Comparison of ENCODE assay signal across 8 cellular contexts in the genomic region with DNA sequence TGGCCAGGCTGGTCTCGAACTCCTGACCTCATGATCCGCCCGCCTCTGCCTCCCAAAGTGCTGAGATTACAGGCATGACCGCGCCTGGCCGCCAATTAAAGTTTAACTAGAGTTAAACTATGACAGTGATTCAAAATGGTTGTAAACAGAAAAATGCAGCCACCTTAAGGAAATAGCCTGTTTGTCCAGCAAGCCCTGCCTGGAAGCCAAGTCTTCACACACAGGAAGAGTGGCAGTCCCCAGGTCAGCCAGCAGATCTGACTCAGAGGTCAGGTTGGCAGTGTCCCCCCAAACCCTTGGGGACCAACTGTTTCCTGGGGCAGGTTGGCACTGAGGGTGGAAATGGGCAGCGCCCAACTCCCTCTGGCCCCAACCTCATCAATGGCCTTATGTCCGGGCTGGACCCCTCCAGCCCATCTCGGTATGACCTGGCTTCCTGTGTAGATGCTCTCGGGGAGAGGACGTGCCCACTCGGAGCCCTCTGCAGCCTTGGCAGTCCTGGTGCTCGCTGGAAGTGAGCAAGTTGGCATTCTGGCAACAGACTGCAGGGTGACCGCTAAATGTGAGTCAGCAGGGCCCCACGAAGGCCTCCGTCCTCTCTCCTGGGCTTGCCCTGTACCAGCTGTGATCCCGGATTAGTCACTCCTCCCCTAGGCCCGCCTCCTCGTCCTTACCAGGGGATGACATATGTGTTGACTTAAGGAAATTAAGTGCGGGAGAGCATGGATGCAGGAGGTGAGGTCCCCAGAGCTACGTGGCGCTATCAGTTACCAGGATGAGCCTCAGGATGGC. TPM values are rescaled to one million over a fixed set of nuclear protein-coding genes. Genes with fewer than 3 reads are reported as not detected.
DNase-seq lines count a peak whose midpoint lies in the region; ATAC-seq, FAIRE-seq and TF ChIP-seq lines count a peak whose summit lies in the region.

No MANE protein-coding gene starts in this region.

- BruUV-seq in K562 (replicated peaks; lab: Mats Ljungman, UMichigan) = no TSS peak

- peak overlapping the region; percentile 91 for H3K4me3 Mint-ChIP-seq in T-helper 2 cell treated with Interferon-gamma antibody and Interleukin-4, amounts not matched to agents 5 μg/mL and 100 μg/mL, for 36 hours

- TF ChIP-seq RAD21 in K562 (CRISPR knock-in tag; conservative IDR thresholded peaks at IDR 0.05 in 1 of 2, IDR thresholded peaks at IDR 0.05 in 1 of 2) = no peak

- no peaks in the 10 kb centered on the region for H3K9me1 ChIP-seq in K562 (ENCODE audit: control insufficient read depth, insufficient read depth, low read length)

- H4K20me1 ChIP-seq in K562 (replicated peaks; ENCODE audit: control insufficient read depth, insufficient read depth, low read length) = no peaks in the 10 kb centered on the region

- ATAC-seq in HG02870 (IDR thresholded peaks at IDR 0.05; ENCODE audit: unreplicated experiment) (peak; percentile 66), K562 (peak; percentile 86)

- H3K4me1 ChIP-seq in K562 (replicated peaks in 1 of 2; ENCODE audit: control insufficient read depth in 2 of 2, insufficient read depth in 2 of 2, low read length in 2 of 2) = peaks cover 16 to 31% of the 10 kb centered on the region in 2 experiments; a peak in 4 of 5 replicates
- H3K4me1 ChIP-seq in rectal smooth muscle tissue (ENCODE audit: control insufficient read depth, insufficient read depth, low read length) = peaks cover 41% of the 10 kb centered on the region

- peaks cover 3% of the 10 kb centered on the region for H3K36me3 Mint-ChIP-seq in T-helper 2 cell treated with Interferon-gamma antibody and Interleukin-4, amounts not matched to agents 5 μg/mL and 100 μg/mL, for 36 hours (ENCODE audit: low read depth)

- H3K9ac ChIP-seq in K562 (ENCODE audit: insufficient read depth in 1 of 2, low read depth in 2 of 2, low read length in 2 of 2) (peak overlapping the region; percentile 55 to 91; a peak in 3 of 4 replicates), rectal smooth muscle tissue (ENCODE audit: low read length) (peak overlapping the region; percentile 80)

- H3K27me3 ChIP-seq in K562 (ENCODE audit: control insufficient read depth in 2 of 2, insufficient read depth in 2 of 2, low read length in 2 of 2) (no peaks in the 10 kb centered on the region), rectal smooth muscle tissue (ENCODE audit: control insufficient read depth, insufficient read depth, low read length) (no peaks in the 10 kb centered on the region)

- no peak for TF ChIP-seq EP300 in K562 (IDR thresholded peaks at IDR 0.05; ENCODE audit: low read length)

- POLR2A ChIA-PET in K562 (lab: Yijun Ruan, JAX) = interaction anchor here (0.6 to 6.0 kb wide), 9 partner anchors 10 to 1228 kb away, joined by 3 to 90 read pairs (median 4); partner anchors contain the start of genes GTPBP2, HSP90AB1 and SLC29A1

- no peaks in the 10 kb centered on the region for H3K27me3 Mint-ChIP-seq in T-helper 2 cell treated with Interferon-gamma antibody and Interleukin-4, amounts not matched to agents 5 μg/mL and 100 μg/mL, for 36 hours (ENCODE audit: low read depth)

- in situ Hi-C loops in K562 (cut with MboI) = loop anchor here (5.0 kb wide), 1 partner anchor 65 kb away; no protein-coding TSS in a partner anchor

- no peak for TF ChIP-seq POLR2A in K562 (conservative IDR thresholded peaks at IDR 0.05)

- peak overlapping the region; percentile 88 for H3K4me2 ChIP-seq in K562 (ENCODE audit: insufficient read depth, low read length)

- TF ChIP-seq CTCF in GM12864 (IDR thresholded peaks at IDR 0.05; ENCODE audit: low read depth, low read length, missing control alignments) (no peak), K562 (IDR thresholded peaks at IDR 0.05 in 2 of 3, conservative IDR thresholded peaks at IDR 0.05 in 1 of 3; ENCODE audit: insufficient read depth in 2 of 3, low read depth in 1 of 3, low read length in 3 of 3) (no peak)

- 39% methylated on average over 22 of the region's 22 CpGs for WGBS in K562 (ENCODE audit: insufficient coverage, low coverage, missing lambda C conversion rate)

- H3K36me3 ChIP-seq in K562 (ENCODE audit: control insufficient read depth, insufficient read depth, low read length) (peaks cover 29% of the 10 kb centered on the region; the same call in 2 of the 3 replicates), rectal smooth muscle tissue (ENCODE audit: control insufficient read depth, insufficient read depth, low read length) (peaks cover 4% of the 10 kb centered on the region)

- H3K27ac ChIP-seq in K562 (ENCODE audit: extremely low read depth, low read depth, low read length) = peak overlapping the region; percentile 79
- H3K27ac ChIP-seq in rectal smooth muscle tissue (ENCODE audit: low read depth, low read length) = peak overlapping the region; percentile 94

- intact Hi-C loops in K562 (cut with micrococcal nuclease) = loop anchor here (1.0 kb wide), 2 partner anchors 9 to 141 kb away; no protein-coding TSS in a partner anchor

- H3K4me1 Mint-ChIP-seq in T-helper 2 cell treated with Interferon-gamma antibody and Interleukin-4, amounts not matched to agents 5 μg/mL and 100 μg/mL, for 36 hours (ENCODE audit: low read depth) = peaks cover 10% of the 10 kb centered on the region

- peak overlapping the region; percentile 96 for H3K27ac Mint-ChIP-seq in T-helper 2 cell treated with Interferon-gamma antibody and Interleukin-4, amounts not matched to agents 5 μg/mL and 100 μg/mL, for 36 hours

- peak overlapping the region; percentile 94 for H2AFZ ChIP-seq in K562 (ENCODE audit: low read depth, low read length)

- H3K4me3 ChIP-seq in GM12864 (ENCODE audit: low read depth, low read length) (peak overlapping the region; percentile 55), K562 (peak overlapping the region; percentile 50), rectal smooth muscle tissue (ENCODE audit: low read length) (peak overlapping the region; percentile 73)

- DNase-seq in GM12864 (ENCODE audit: low read depth) (no peak), NCI-H1930 (lab: John Stamatoyannopoulos, UW) (peak; percentile 65 to 66), K562 (ENCODE audit: extremely low read depth in 1 of 4, low spot score in 3 of 4) (peak; percentile 79 to 90 (median 83)), hypothalamus (lab: John Stamatoyannopoulos, UW) (peak in 46 of 51 donors; percentile 21 to 92 (median 67)), GM19240 (ENCODE audit: insufficient read length, low spot score) (no peak)
- DNase-seq in T-helper 2 cell treated with Interferon-gamma antibody and Interleukin-4, amounts not matched to agents 5 μg/mL and 100 μg/mL, for 36 hours (ENCODE audit: low spot score) = peak; percentile 89

- H3K9me3 ChIP-seq in K562 (replicated peaks; ENCODE audit: control insufficient read depth, insufficient read depth, low read depth, low read length) = no peaks in the 10 kb centered on the region

- H3K79me2 ChIP-seq in K562 (ENCODE audit: control insufficient read depth, insufficient read depth, low read length) = no peaks in the 10 kb centered on the region

- no peaks in the 10 kb centered on the region for H3K9me3 Mint-ChIP-seq in T-helper 2 cell treated with Interferon-gamma antibody and Interleukin-4, amounts not matched to agents 5 μg/mL and 100 μg/mL, for 36 hours

- FAIRE-seq in K562 (lab: Jason Lieb, UNC) = peak; percentile 87

- CTCF ChIA-PET in K562 (lab: Yijun Ruan, JAX; ENCODE audit: low intra/inter-chr PET ratio) = interaction anchor here (0.6 to 2.6 kb wide), 5 partner anchors 13 to 164 kb away, joined by 3 to 20 read pairs (median 6); no protein-coding TSS in a partner anchor

RNA-seq across cellular contexts. Expression of gene HSP90AB1, which starts 9.7 kb away (rescaled TPM):
- total RNA-seq in K562 (2011; cell fraction: chromatin; rRNA removed; ENCODE audit: low replicate concordance) = 266 and 322 TPM in 2 replicates
- total RNA-seq in K562 (2011; cell fraction: nucleolus; rRNA removed) = 268 and 275 TPM in 2 replicates
- total RNA-seq in K562 (2011; cell fraction: nucleoplasm; rRNA removed) = 328 and 337 TPM in 2 replicates
- total RNA-seq in K562 (2014; rRNA removed) = 2,052 and 2,390 TPM in 2 replicates
- total RNA-seq in K562 (2014; rRNA removed; fragmentation: Illumina TruSeq; extraction: Trizol) = 2,633 and 2,824 TPM in 2 replicates
- 2,220 and 2,262 TPM in 2 replicates for total RNA-seq in K562 (2015; rRNA removed; fragmentation: Illumina TruSeq; extraction: Trizol)
- total RNA-seq in K562 (2021) = 2,162 and 2,174 TPM in 2 replicates
- 2,356 and 2,496 TPM in 2 replicates for polyA plus RNA-seq in K562 (2011; rRNA removed)
- 1,126 and 1,804 TPM in 2 replicates for polyA plus RNA-seq in K562 (2011; cell fraction: cytosol; rRNA removed)
- 568 and 703 TPM in 2 replicates for polyA plus RNA-seq in K562 (2011; cell fraction: nucleus; rRNA removed)
- 1,146 and 2,065 TPM in 2 replicates for polyA plus RNA-seq in K562 (2012)
- polyA plus RNA-seq in K562 (2014; fragmentation: Illumina TruSeq; extraction: Trizol) = 3,149 and 3,358 TPM in 2 replicates
- polyA plus RNA-seq in K562 (2014; fragmentation: Nextera tagmentation; extraction: Ambion mirVana) = 1,000 to 10,000 TPM; 1,975 to 2,865 TPM
- 1,691 and 1,780 TPM in 2 replicates for polyA plus RNA-seq in K562 (2014; rRNA removed)
- polyA minus RNA-seq in K562 (2011; rRNA and poly(A)+ RNA removed) = 2,497 and 2,549 TPM in 2 replicates
- 1,081 and 1,374 TPM in 2 replicates for polyA minus RNA-seq in K562 (2011; cell fraction: cytosol; rRNA and poly(A)+ RNA removed)
- polyA minus RNA-seq in K562 (2011; cell fraction: nucleus; rRNA and poly(A)+ RNA removed) = 111 and 287 TPM in 2 replicates

RNA-seq across cellular contexts. Expression of gene SLC29A1, which starts 13.8 kb away (rescaled TPM):
- 171 and 379 TPM in 2 replicates for total RNA-seq in K562 (2011; cell fraction: chromatin; rRNA removed; ENCODE audit: low replicate concordance)
- total RNA-seq in K562 (2011; cell fraction: nucleolus; rRNA removed) = 331 and 348 TPM in 2 replicates
- 305 and 360 TPM in 2 replicates for total RNA-seq in K562 (2011; cell fraction: nucleoplasm; rRNA removed)
- total RNA-seq in K562 (2014; rRNA removed) = 57.7 and 89.5 TPM in 2 replicates
- total RNA-seq in K562 (2014; rRNA removed; fragmentation: Illumina TruSeq; extraction: Trizol) = 32.8 and 35.3 TPM in 2 replicates
- 43.2 and 44.3 TPM in 2 replicates for total RNA-seq in K562 (2015; rRNA removed; fragmentation: Illumina TruSeq; extraction: Trizol)
- 103 and 107 TPM in 2 replicates for total RNA-seq in K562 (2021)
- 148 and 204 TPM in 2 replicates for polyA plus RNA-seq in K562 (2011; rRNA removed)
- 291 and 372 TPM in 2 replicates for polyA plus RNA-seq in K562 (2011; cell fraction: cytosol; rRNA removed)
- 496 and 544 TPM in 2 replicates for polyA plus RNA-seq in K562 (2011; cell fraction: nucleus; rRNA removed)
- 90.3 and 112 TPM in 2 replicates for polyA plus RNA-seq in K562 (2012)
- 136 and 170 TPM in 2 replicates for polyA plus RNA-seq in K562 (2014; fragmentation: Illumina TruSeq; extraction: Trizol)
- polyA plus RNA-seq in K562 (2014; fragmentation: Nextera tagmentation; extraction: Ambion mirVana) = 10 to 100 TPM; 18.9 to 42.0 TPM
- 140 and 147 TPM in 2 replicates for polyA plus RNA-seq in K562 (2014; rRNA removed)
- polyA minus RNA-seq in K562 (2011; rRNA and poly(A)+ RNA removed) = 119 and 153 TPM in 2 replicates
- polyA minus RNA-seq in K562 (2011; cell fraction: cytosol; rRNA and poly(A)+ RNA removed) = 67.5 and 84.3 TPM in 2 replicates
- polyA minus RNA-seq in K562 (2011; cell fraction: nucleus; rRNA and poly(A)+ RNA removed) = 71.0 and 95.0 TPM in 2 replicates

RNA-seq across cellular contexts. Expression of gene SLC35B2, which starts 20.1 kb away (rescaled TPM):
- 26.7 and 95.0 TPM in 2 replicates for total RNA-seq in K562 (2011; cell fraction: chromatin; rRNA removed; ENCODE audit: low replicate concordance)
- 138 and 143 TPM in 2 replicates for total RNA-seq in K562 (2011; cell fraction: nucleolus; rRNA removed)
- 89.1 and 89.6 TPM in 2 replicates for total RNA-seq in K562 (2011; cell fraction: nucleoplasm; rRNA removed)
- 43.6 and 59.3 TPM in 2 replicates for total RNA-seq in K562 (2014; rRNA removed)
- 31.1 and 38.8 TPM in 2 replicates for total RNA-seq in K562 (2014; rRNA removed; fragmentation: Illumina TruSeq; extraction: Trizol)
- total RNA-seq in K562 (2015; rRNA removed; fragmentation: Illumina TruSeq; extraction: Trizol) = 46.0 and 47.1 TPM in 2 replicates
- 53.1 and 54.3 TPM in 2 replicates for total RNA-seq in K562 (2021)
- 50.8 and 53.9 TPM in 2 replicates for polyA plus RNA-seq in K562 (2011; rRNA removed)
- 78.9 and 125 TPM in 2 replicates for polyA plus RNA-seq in K562 (2011; cell fraction: cytosol; rRNA removed)
- 67.9 and 76.7 TPM in 2 replicates for polyA plus RNA-seq in K562 (2011; cell fraction: nucleus; rRNA removed)
- 57.9 and 70.2 TPM in 2 replicates for polyA plus RNA-seq in K562 (2012)
- polyA plus RNA-seq in K562 (2014; fragmentation: Illumina TruSeq; extraction: Trizol) = 57.6 and 58.9 TPM in 2 replicates
- 10 to 100 TPM; 14.5 to 19.2 TPM for polyA plus RNA-seq in K562 (2014; fragmentation: Nextera tagmentation; extraction: Ambion mirVana)
- polyA plus RNA-seq in K562 (2014; rRNA removed) = 59.1 and 61.8 TPM in 2 replicates
- polyA minus RNA-seq in K562 (2011; rRNA and poly(A)+ RNA removed) = 23.7 and 34.2 TPM in 2 replicates
- polyA minus RNA-seq in K562 (2011; cell fraction: cytosol; rRNA and poly(A)+ RNA removed) = 21.6 and 21.9 TPM in 2 replicates
- polyA minus RNA-seq in K562 (2011; cell fraction: nucleus; rRNA and poly(A)+ RNA removed) = 19.0 and 20.8 TPM in 2 replicates

RNA-seq across cellular contexts. Expression of gene MYMX, which starts 20.5 kb away (rescaled TPM):
- total RNA-seq in K562 (2011; cell fraction: chromatin; rRNA removed; ENCODE audit: low replicate concordance) = not detected in 2 replicates
- not detected in 2 replicates for total RNA-seq in K562 (2011; cell fraction: nucleolus; rRNA removed)
- not detected in 2 replicates for total RNA-seq in K562 (2011; cell fraction: nucleoplasm; rRNA removed)
- total RNA-seq in K562 (2014; rRNA removed) = not detected in 2 replicates
- not detected in 2 replicates for total RNA-seq in K562 (2014; rRNA removed; fragmentation: Illumina TruSeq; extraction: Trizol)
- not detected in 2 replicates for total RNA-seq in K562 (2015; rRNA removed; fragmentation: Illumina TruSeq; extraction: Trizol)
- not detected in 2 replicates for total RNA-seq in K562 (2021)
- 0.12 TPM in 1 of 2 replicates, not detected in the other for polyA plus RNA-seq in K562 (2011; rRNA removed)
- 0.12 TPM in 1 of 2 replicates, not detected in the other for polyA plus RNA-seq in K562 (2011; cell fraction: cytosol; rRNA removed)
- 0.20 TPM in 1 of 2 replicates, not detected in the other for polyA plus RNA-seq in K562 (2011; cell fraction: nucleus; rRNA removed)
- 0.17 and 0.23 TPM in 2 replicates for polyA plus RNA-seq in K562 (2012)
- not detected in 2 replicates for polyA plus RNA-seq in K562 (2014; fragmentation: Illumina TruSeq; extraction: Trizol)
- polyA plus RNA-seq in K562 (2014; fragmentation: Nextera tagmentation; extraction: Ambion mirVana) = not detected
- 0.12 TPM in 1 of 2 replicates, not detected in the other for polyA plus RNA-seq in K562 (2014; rRNA removed)
- polyA minus RNA-seq in K562 (2011; rRNA and poly(A)+ RNA removed) = not detected in 2 replicates
- not detected in 2 replicates for polyA minus RNA-seq in K562 (2011; cell fraction: cytosol; rRNA and poly(A)+ RNA removed)
- polyA minus RNA-seq in K562 (2011; cell fraction: nucleus; rRNA and poly(A)+ RNA removed) = 0.56 TPM in 1 of 2 replicates, not detected in the other

RNA-seq across cellular contexts. Expression of gene NFKBIE, which starts 28.1 kb away (rescaled TPM):
- 10.6 and 17.8 TPM in 2 replicates for total RNA-seq in K562 (2011; cell fraction: chromatin; rRNA removed; ENCODE audit: low replicate concordance)
- total RNA-seq in K562 (2011; cell fraction: nucleolus; rRNA removed) = 11.2 and 14.0 TPM in 2 replicates
- total RNA-seq in K562 (2011; cell fraction: nucleoplasm; rRNA removed) = 7.4 and 8.2 TPM in 2 replicates
- total RNA-seq in K562 (2014; rRNA removed) (15.7 TPM in 2 replicates), K562 (2014; rRNA removed; fragmentation: Illumina TruSeq; extraction: Trizol) (11.6 and 11.7 TPM in 2 replicates), K562 (2015; rRNA removed; fragmentation: Illumina TruSeq; extraction: Trizol) (14.2 and 14.6 TPM in 2 replicates), K562 (2021) (14.0 and 16.4 TPM in 2 replicates)
- polyA plus RNA-seq in K562 (2011; rRNA removed) (11.9 and 12.3 TPM in 2 replicates), K562 (2014; fragmentation: Illumina TruSeq; extraction: Trizol) (10.0 and 12.3 TPM in 2 replicates), K562 (2014; fragmentation: Nextera tagmentation; extraction: Ambion mirVana) (1 to 10 TPM; 2.1 to 2.9 TPM), K562 (2014; rRNA removed) (10.2 and 11.6 TPM in 2 replicates)
- 10.4 and 28.2 TPM in 2 replicates for polyA plus RNA-seq in K562 (2011; cell fraction: cytosol; rRNA removed)
- 9.7 and 14.7 TPM in 2 replicates for polyA plus RNA-seq in K562 (2011; cell fraction: nucleus; rRNA removed)
- 11.2 and 13.6 TPM in 2 replicates for polyA plus RNA-seq in K562 (2012)
- polyA minus RNA-seq in K562 (2011; rRNA and poly(A)+ RNA removed) = 8.3 and 9.5 TPM in 2 replicates
- 9.4 and 10.1 TPM in 2 replicates for polyA minus RNA-seq in K562 (2011; cell fraction: cytosol; rRNA and poly(A)+ RNA removed)
- 12.0 and 12.9 TPM in 2 replicates for polyA minus RNA-seq in K562 (2011; cell fraction: nucleus; rRNA and poly(A)+ RNA removed)

Comparison
In these comparisons a context has a peak if more than half of its experiments do, and no peak if none do; other contexts are left out.
1. DNase-seq: peak in NCI-H1930 (2 of 2), T-helper 2 cell treated with Interferon-gamma antibody and Interleukin-4, amounts not matched to agents 5 μg/mL and 100 μg/mL, for 36 hours (single experiment), K562 (4 of 4) and hypothalamus (46 of 51); none in GM12864 (single experiment) and GM19240 (single experiment).
2. Peak in every context shown above with its lines, with median percentiles within 50 percentile points of each other: H3K4me3 ChIP-seq.